ENCODE assay signal across 7 cellular contexts in the genomic region with DNA sequence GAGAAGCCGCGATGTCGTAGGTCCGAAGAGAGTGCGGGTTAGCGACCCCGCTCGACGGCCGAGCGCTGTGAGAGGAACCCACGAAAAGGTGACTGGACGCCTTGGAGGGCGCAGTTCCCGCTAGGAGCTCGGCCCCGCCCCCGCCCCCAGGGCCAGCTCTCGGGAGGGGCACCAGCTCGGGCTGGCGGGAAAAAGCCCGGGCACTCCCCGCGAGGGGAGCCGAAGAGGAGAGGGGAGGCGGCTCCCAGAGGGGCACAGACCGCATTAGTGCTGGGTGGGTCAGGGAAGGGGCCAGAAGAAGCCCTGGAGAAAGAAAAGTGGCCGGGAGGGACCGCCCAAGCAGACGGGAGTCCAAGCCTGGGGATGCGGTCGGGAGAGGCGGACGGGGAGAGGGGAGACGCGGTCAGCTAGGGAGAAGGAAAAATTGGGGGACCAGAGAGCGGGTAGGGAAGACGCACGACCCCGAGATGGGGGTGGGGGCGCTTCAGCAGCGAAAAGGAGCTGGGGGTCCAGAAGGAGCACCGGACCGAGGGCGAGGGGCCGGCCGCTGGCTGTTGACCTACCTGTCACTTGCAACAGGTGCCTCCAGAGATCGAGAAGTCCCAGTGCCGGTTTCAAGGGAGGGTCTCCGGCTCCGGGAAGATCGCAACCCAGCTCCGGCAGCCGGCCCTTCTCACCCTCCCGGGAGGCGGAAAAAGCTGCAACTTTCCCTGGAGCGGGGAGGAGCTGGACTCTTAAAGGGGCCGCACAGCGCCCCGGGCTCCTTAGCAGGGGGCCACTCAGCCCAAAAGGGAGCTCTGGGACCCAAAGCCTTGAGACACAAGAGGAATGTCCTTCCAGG. TPM values are rescaled to one million over a fixed set of nuclear protein-coding genes. Genes with fewer than 3 reads are reported as not detected.
DNase-seq lines count a peak whose midpoint lies in the region; ATAC-seq and TF ChIP-seq lines count a peak whose summit lies in the region.

A gene (minus strand): TSS at position 681 of the 841 bp plus-strand sequence. CDS start 30,084 bp downstream, outside the sequence.

- TF ChIP-seq POLR2A in prostate gland (IDR thresholded peaks at IDR 0.05): no peak

- H3K27me3 ChIP-seq in HAP-1 (ENCODE audit: low read depth): no peaks in the 10 kb centered on the region
- H3K27me3 ChIP-seq in left ventricle myocardium inferior (ENCODE audit: low read depth): peaks cover 12% of the 10 kb centered on the region
- no peaks in the 10 kb centered on the region for H3K27me3 ChIP-seq in prostate gland (replicated peaks; ENCODE audit: insufficient read depth)

- H3K27ac ChIP-seq in left ventricle myocardium inferior (replicated peaks): peak within 1 kb of the TSS; percentile 62
- peak within 1 kb of the TSS; percentile 73 to 82 for H3K27ac ChIP-seq in prostate gland

- DNase-seq in HAP-1 (ENCODE audit: low spot score in 2 of 2) (peak; percentile 61 to 86), T1000 (lab: John Stamatoyannopoulos, UW) (peak; percentile 0), left ventricle myocardium inferior (peak; percentile 23), prostate gland (ENCODE audit: low spot score) (peak; percentile 22), NCI-H2081 (lab: John Stamatoyannopoulos, UW) (no peak)

- in situ Hi-C loops in HAP-1 (cut with MboI; ENCODE audit: low sequenced_read_pairs): no loop called here

- H3K4me1 ChIP-seq in HAP-1 (peaks cover 17% of the 10 kb centered on the region), left ventricle myocardium inferior (peaks cover 8% of the 10 kb centered on the region), prostate gland (replicated peaks) (no peaks in the 10 kb centered on the region)

- no peaks in the 10 kb centered on the region for H3K9me3 ChIP-seq in HAP-1
- no peaks in the 10 kb centered on the region for H3K9me3 ChIP-seq in left ventricle myocardium inferior (replicated peaks)
- no peaks in the 10 kb centered on the region for H3K9me3 ChIP-seq in prostate gland

- intact Hi-C loops in left ventricle myocardium inferior (cut with micrococcal nuclease) (no loop called here), prostate gland (cut with DNase I) (no loop called here)

- TF ChIP-seq CTCF in left ventricle myocardium inferior (IDR thresholded peaks at IDR 0.05; ENCODE audit: borderline replicate concordance): no peak
- no peak for TF ChIP-seq CTCF in prostate gland (IDR thresholded peaks at IDR 0.05)

- H3K36me3 ChIP-seq in HAP-1 (replicated peaks) (no peaks in the 10 kb centered on the region), left ventricle myocardium inferior (no peaks in the 10 kb centered on the region), prostate gland (no peaks in the 10 kb centered on the region)

- WGBS in prostate gland: 2% methylated on average over 34 of the region's 60 CpGs

- ATAC-seq in HG03378 (IDR thresholded peaks at IDR 0.05; ENCODE audit: unreplicated experiment) (no peak), HG02884 (IDR thresholded peaks at IDR 0.05; ENCODE audit: unreplicated experiment) (no peak)

- peak within 1 kb of the TSS; percentile 76 for H3K4me3 ChIP-seq in HAP-1
- H3K4me3 ChIP-seq in left ventricle myocardium inferior: peak within 1 kb of the TSS; percentile 75
- peak within 1 kb of the TSS; percentile 60 to 72 for H3K4me3 ChIP-seq in prostate gland

RNA-seq across cellular contexts. Expression of the gene that starts here (rescaled TPM):
- total RNA-seq in left ventricle myocardium inferior (2.1 TPM), prostate gland (10 to 100 TPM; 25.7 to 39.3 TPM)

Comparison
In these comparisons a context has a peak if more than half of its experiments do, and no peak if none do; other contexts are left out.
1. DNase-seq: peak in HAP-1 (2 of 2), T1000 (single experiment), left ventricle myocardium inferior (single experiment) and prostate gland (single experiment); none in NCI-H2081 (0 of 2).
2. Peak in every context shown above with its lines, with median percentiles within 50 percentile points of each other: H3K4me3 ChIP-seq.